In the genomic region with DNA sequence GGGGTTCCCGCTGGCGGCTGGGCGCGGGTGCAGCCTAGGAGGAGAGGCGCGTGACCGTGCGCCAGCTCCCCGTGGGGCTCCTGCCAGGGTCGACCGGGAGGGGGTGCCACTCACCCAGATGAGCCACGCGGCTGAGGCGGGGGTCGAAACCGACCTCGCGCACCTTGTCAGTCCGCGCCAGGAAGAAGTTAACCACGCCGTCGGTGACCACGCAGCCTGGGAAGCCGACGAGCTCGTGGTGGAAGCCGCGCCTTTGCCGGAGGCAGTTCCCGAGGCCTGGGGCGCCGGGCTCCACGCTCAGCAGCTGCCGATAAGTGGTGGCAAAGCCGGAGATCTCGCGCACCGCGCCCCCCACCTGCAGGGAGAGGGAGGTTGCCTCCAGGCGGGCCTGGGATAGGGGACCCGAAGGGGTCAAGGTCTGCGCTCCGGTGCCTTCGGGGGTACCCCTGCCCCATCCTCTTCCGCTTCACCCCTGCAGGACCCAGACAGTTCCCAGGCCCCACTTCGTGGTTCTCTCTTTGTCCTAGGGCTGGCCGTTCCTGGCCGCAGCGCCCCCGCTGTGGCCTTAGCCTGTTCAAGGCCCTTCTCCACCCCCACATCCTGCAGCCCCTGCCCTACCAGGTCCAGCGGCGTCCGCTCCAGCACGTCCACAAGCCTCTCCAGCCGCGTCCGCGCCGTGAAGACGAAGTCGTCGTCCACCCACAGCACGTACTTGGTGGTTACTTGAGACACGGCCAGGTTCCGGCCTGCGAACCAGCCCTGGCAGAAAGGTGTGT, we compare ENCODE assay signal across 11 cellular contexts. TPM values are rescaled to one million over a fixed set of nuclear protein-coding genes. Genes with fewer than 3 reads are reported as not detected.
A peak's percentile ranks its signal among the peaks of the same experiment; 100 is the strongest.
DNase-seq lines count a peak whose midpoint lies in the region; ATAC-seq lines count a peak whose summit lies in the region.
"Had no signal": no experiment of that assay in that cellular context is flagged by ENCODE, and none has a peak within 500 bp of the region (broad histone marks: within the 10 kb centered on the region; RNA-seq: fewer than 3 reads in every experiment).

No MANE protein-coding gene starts in this region.

- ATAC-seq in activated T-helper 17 cell treated with anti-CD3 and anti-CD28 coated beads, Interleukin-2, amount 50 U/mL, for 72 hours (replicated peaks), result peak; percentile 35
- peak; percentile 19 to 33 for ATAC-seq in stimulated activated naive B cell treated with anti-CD40 and anti-IgM and Interleukin-4, amounts not matched to agents 10 μg/mL and 1 μg/mL and 100 μg/mL, for 72 hours (replicated peaks)

- no peaks in the 10 kb centered on the region for H3K36me3 Mint-ChIP-seq in activated T-helper 17 cell treated with anti-CD3 and anti-CD28 coated beads, Interleukin-2, amount 50 U/mL, for 72 hours (ENCODE audit: low read depth)
- H3K36me3 Mint-ChIP-seq in stimulated activated naive B cell treated with anti-CD40 and anti-IgM and Interleukin-4, amounts not matched to agents 10 μg/mL and 1 μg/mL and 100 μg/mL, for 72 hours, result no peaks in the 10 kb centered on the region

- no peaks in the 10 kb centered on the region for H3K4me1 Mint-ChIP-seq in activated T-helper 17 cell treated with anti-CD3 and anti-CD28 coated beads, Interleukin-2, amount 50 U/mL, for 72 hours
- peaks cover 17 to 36% of the 10 kb centered on the region in 2 donors for H3K4me1 Mint-ChIP-seq in stimulated activated naive B cell treated with anti-CD40 and anti-IgM and Interleukin-4, amounts not matched to agents 10 μg/mL and 1 μg/mL and 100 μg/mL, for 72 hours

- H3K27ac Mint-ChIP-seq in activated T-helper 17 cell treated with anti-CD3 and anti-CD28 coated beads, Interleukin-2, amount 50 U/mL, for 72 hours, result no peak overlapping the region
- peak overlapping the region; percentile 81 for H3K27ac Mint-ChIP-seq in stimulated activated naive B cell treated with anti-CD40 and anti-IgM and Interleukin-4, amounts not matched to agents 10 μg/mL and 1 μg/mL and 100 μg/mL, for 72 hours

- H3K9me3 Mint-ChIP-seq in activated T-helper 17 cell treated with anti-CD3 and anti-CD28 coated beads, Interleukin-2, amount 50 U/mL, for 72 hours, result no peaks in the 10 kb centered on the region
- H3K9me3 Mint-ChIP-seq in stimulated activated naive B cell treated with anti-CD40 and anti-IgM and Interleukin-4, amounts not matched to agents 10 μg/mL and 1 μg/mL and 100 μg/mL, for 72 hours, result no peaks in the 10 kb centered on the region

- peaks cover 71% of the 10 kb centered on the region for H3K27me3 Mint-ChIP-seq in activated T-helper 17 cell treated with anti-CD3 and anti-CD28 coated beads, Interleukin-2, amount 50 U/mL, for 72 hours
- H3K27me3 Mint-ChIP-seq in stimulated activated naive B cell treated with anti-CD40 and anti-IgM and Interleukin-4, amounts not matched to agents 10 μg/mL and 1 μg/mL and 100 μg/mL, for 72 hours, result peaks cover 85 to 98% of the 10 kb centered on the region in 2 donors

- DNase-seq in activated naive CD4-positive, alpha-beta T cell treated with Interleukin-2 at 50 U/mL for 16 hours, result peak; percentile 27
- DNase-seq in activated naive CD4-positive, alpha-beta T cell (lab: John Stamatoyannopoulos, UW), result no peak
- DNase-seq in iPS-NIHi11 (ENCODE audit: low spot score), result peak; percentile 44
- DNase-seq in stimulated activated naive B cell treated with anti-CD40 and anti-IgM and Interleukin-4, amounts not matched to agents 10 μg/mL and 1 μg/mL and 100 μg/mL, for 72 hours, result no peak
- DNase-seq in putamen (ENCODE audit: low spot score), result no peak
- DNase-seq in DMS79 (lab: John Stamatoyannopoulos, UW), result no peak
- DNase-seq in DMS 273 (lab: John Stamatoyannopoulos, UW; ENCODE audit: unreplicated experiment), result no peak
- DNase-seq: GM23248, NCI-H2171, nucleus accumbens had no signal

- H3K4me3 Mint-ChIP-seq in activated T-helper 17 cell treated with anti-CD3 and anti-CD28 coated beads, Interleukin-2, amount 50 U/mL, for 72 hours, result no peak overlapping the region
- peak overlapping the region; percentile 46 to 58 for H3K4me3 Mint-ChIP-seq in stimulated activated naive B cell treated with anti-CD40 and anti-IgM and Interleukin-4, amounts not matched to agents 10 μg/mL and 1 μg/mL and 100 μg/mL, for 72 hours

RNA-seq across cellular contexts. Expression of a gene that starts 5.3 kb away (rescaled TPM):
- total RNA-seq in activated T-helper 17 cell treated with anti-CD3 and anti-CD28 coated beads, Interleukin-2, amount 50 U/mL, for 72 hours, result 1 to 10 TPM; 1.5 to 3.7 TPM

RNA-seq across cellular contexts. Expression of a gene that starts 16.5 kb away (rescaled TPM):
- 1 to 10 TPM; 1.5 to 1.6 TPM for total RNA-seq in activated T-helper 17 cell treated with anti-CD3 and anti-CD28 coated beads, Interleukin-2, amount 50 U/mL, for 72 hours

RNA-seq across cellular contexts. Expression of a gene that starts 23.1 kb away (rescaled TPM):
- 10 to 100 TPM; 16.7 to 19.5 TPM for total RNA-seq in activated T-helper 17 cell treated with anti-CD3 and anti-CD28 coated beads, Interleukin-2, amount 50 U/mL, for 72 hours

RNA-seq across cellular contexts. Expression of a gene that starts 36.7 kb away (rescaled TPM):
- total RNA-seq in activated T-helper 17 cell treated with anti-CD3 and anti-CD28 coated beads, Interleukin-2, amount 50 U/mL, for 72 hours, result 10 to 100 TPM; 16.0 to 23.0 TPM

Comparison
In these comparisons a context has a peak if more than half of its experiments do, and no peak if none do; other contexts are left out.
1. DNase-seq: peak in activated naive CD4-positive, alpha-beta T cell treated with Interleukin-2 at 50 U/mL for 16 hours (single experiment) and iPS-NIHi11 (single experiment); none in activated naive CD4-positive, alpha-beta T cell (0 of 4), stimulated activated naive B cell treated with anti-CD40 and anti-IgM and Interleukin-4, amounts not matched to agents 10 μg/mL and 1 μg/mL and 100 μg/mL, for 72 hours (single experiment), putamen (single experiment), DMS79 (single experiment) and DMS 273 (single experiment).